ENCODE assay signal across 8 cellular contexts in the genomic region with DNA sequence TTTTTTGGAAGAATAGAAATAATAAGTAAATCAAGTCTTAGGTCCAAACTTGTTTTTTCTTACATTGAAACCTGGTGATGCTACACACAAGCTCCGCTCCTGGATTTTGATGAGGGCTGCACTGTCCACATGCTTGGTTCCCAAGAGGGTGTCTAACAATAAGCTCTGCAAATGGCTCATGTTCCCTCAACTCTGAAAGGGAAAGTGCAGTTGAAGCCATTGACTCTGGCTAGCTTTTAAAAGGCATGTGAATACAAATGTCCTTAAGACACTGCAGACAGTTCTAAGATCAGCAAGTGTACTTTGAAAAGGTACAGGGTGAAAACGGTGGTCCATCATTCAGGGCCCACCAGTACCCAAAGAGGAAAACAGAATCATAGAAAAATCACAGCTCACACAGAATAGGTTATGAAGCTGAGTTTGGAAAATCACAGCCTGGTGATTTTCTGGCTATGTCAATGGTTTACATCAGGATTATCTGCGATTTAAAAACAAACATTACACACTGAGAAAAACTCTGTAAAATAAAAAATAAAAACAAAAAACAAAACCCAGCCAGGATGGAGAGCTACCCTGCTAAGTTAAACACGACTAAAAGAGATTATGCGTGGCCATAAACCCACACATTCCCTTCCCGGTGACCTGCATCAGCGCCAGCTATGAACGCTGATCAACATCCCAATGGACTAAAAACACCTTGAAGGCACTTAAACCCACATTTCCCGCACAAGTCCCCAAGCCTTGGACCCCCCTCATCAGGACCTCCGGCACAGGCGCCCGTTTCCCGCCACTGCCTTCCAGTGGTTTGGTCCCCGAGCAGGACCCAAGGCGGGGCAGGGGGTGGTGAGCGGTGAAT. TPM values are rescaled to one million over a fixed set of nuclear protein-coding genes. Genes with fewer than 3 reads are reported as not detected.
DNase-seq lines count a peak whose midpoint lies in the region; ATAC-seq, FAIRE-seq and TF ChIP-seq lines count a peak whose summit lies in the region.

No MANE protein-coding gene starts in this region.

- H3K4me1 ChIP-seq in BLaER1 (peaks cover 31% of the 10 kb centered on the region), HUES48 (ENCODE audit: control insufficient read depth, insufficient read depth, low read length) (peaks cover 7% of the 10 kb centered on the region), astrocyte (ENCODE audit: insufficient read depth, low read length) (peaks cover 11% of the 10 kb centered on the region), left lung (peaks cover 4 to 19% of the 10 kb centered on the region in 2 donors), thymus (ENCODE audit: control insufficient read depth, insufficient read depth, low read length) (peaks cover 4% of the 10 kb centered on the region)

- H3K4me2 ChIP-seq in BLaER1: peak overlapping the region; percentile 93
- H3K4me2 ChIP-seq in astrocyte (ENCODE audit: low read length): peak overlapping the region; percentile 99

- peaks cover 7% of the 10 kb centered on the region for H3K4me1 Mint-ChIP-seq in astrocyte (ENCODE audit: low read depth, unreplicated experiment)

- ATAC-seq in left lung (no peak), HG03196 (IDR thresholded peaks at IDR 0.05; ENCODE audit: unreplicated experiment) (no peak)

- H3K4me3 Mint-ChIP-seq in astrocyte (ENCODE audit: unreplicated experiment): peak overlapping the region; percentile 87

- no peak for DNase-seq in astrocyte (ENCODE audit: low read depth)
- no peak for DNase-seq in left lung
- DNase-seq in SW 1271 (lab: John Stamatoyannopoulos, UW): no peak
- no peak for DNase-seq in mucosa of gallbladder (ENCODE audit: low spot score)

- H3K27ac ChIP-seq in BLaER1 (peak overlapping the region; percentile 89), HUES48 (ENCODE audit: low read depth, low read length) (no peak overlapping the region), astrocyte (ENCODE audit: low read depth, low read length) (peak overlapping the region; percentile 86), left lung (peak overlapping the region; percentile 87 to 93), thymus (ENCODE audit: low read depth) (peak overlapping the region; percentile 81)

- H3K9ac ChIP-seq in BLaER1 (peak overlapping the region; percentile 91), HUES48 (ENCODE audit: low read depth, low read length) (peak overlapping the region; percentile 64), astrocyte (ENCODE audit: low read length) (peak overlapping the region; percentile 93)

- H4K20me1 ChIP-seq in BLaER1 (no peaks in the 10 kb centered on the region), astrocyte (ENCODE audit: insufficient read depth, low read length) (no peaks in the 10 kb centered on the region)

- H3K27me3 Mint-ChIP-seq in astrocyte (ENCODE audit: low read depth, unreplicated experiment): no peaks in the 10 kb centered on the region

- no peak for FAIRE-seq in astrocyte (lab: Jason Lieb, UNC)

- H3K9me3 ChIP-seq in BLaER1 (no peaks in the 10 kb centered on the region), HUES48 (ENCODE audit: control insufficient read depth, insufficient read depth, low read length) (no peaks in the 10 kb centered on the region), astrocyte (ENCODE audit: insufficient read depth, low read depth, low read length) (no peaks in the 10 kb centered on the region), left lung (no peaks in the 10 kb centered on the region), thymus (ENCODE audit: control insufficient read depth) (no peaks in the 10 kb centered on the region)

- H3K79me2 ChIP-seq in astrocyte (ENCODE audit: insufficient read depth, low read length): peaks cover 5% of the 10 kb centered on the region

- intact Hi-C loops in left lung (cut with DNase I): no loop called here

- no peak for TF ChIP-seq CTCF in astrocyte (IDR thresholded peaks at IDR 0.05; ENCODE audit: insufficient read depth, low read depth, low read length)
- no peak for TF ChIP-seq CTCF in left lung (IDR thresholded peaks at IDR 0.05)

- H3K27ac Mint-ChIP-seq in astrocyte (ENCODE audit: unreplicated experiment): peak overlapping the region; percentile 66

- H3K36me3 ChIP-seq in BLaER1 (no peaks in the 10 kb centered on the region), HUES48 (ENCODE audit: control insufficient read depth, insufficient read depth, low read length) (no peaks in the 10 kb centered on the region), astrocyte (ENCODE audit: insufficient read depth, low read length) (no peaks in the 10 kb centered on the region), left lung (no peaks in the 10 kb centered on the region), thymus (ENCODE audit: control insufficient read depth, insufficient read depth) (no peaks in the 10 kb centered on the region)

- peak overlapping the region; percentile 98 for H2AFZ ChIP-seq in astrocyte (ENCODE audit: low read depth, low read length)

- no peaks in the 10 kb centered on the region for H3K9me3 Mint-ChIP-seq in astrocyte (ENCODE audit: unreplicated experiment)

- H3K27me3 ChIP-seq in BLaER1 (no peaks in the 10 kb centered on the region), HUES48 (ENCODE audit: control insufficient read depth, insufficient read depth, low read length) (peaks cover 8% of the 10 kb centered on the region), astrocyte (ENCODE audit: insufficient read depth, low read length) (no peaks in the 10 kb centered on the region), left lung (no peaks in the 10 kb centered on the region), thymus (ENCODE audit: control insufficient read depth, insufficient read depth) (no peaks in the 10 kb centered on the region)

- 10% methylated on average over 16 of the region's 16 CpGs for WGBS in thymus

- H3K4me3 ChIP-seq in BLaER1 (peak overlapping the region; percentile 82), HUES48 (ENCODE audit: low read depth, low read length) (peak overlapping the region; percentile 69), astrocyte (ENCODE audit: insufficient read depth, low read depth, low read length) (peak overlapping the region; percentile 82), left lung (peak overlapping the region; percentile 58 to 61), thymus (ENCODE audit: low read length) (peak overlapping the region; percentile 64)

- H3K36me3 Mint-ChIP-seq in astrocyte (ENCODE audit: low read depth, unreplicated experiment): peaks cover 2% of the 10 kb centered on the region

RNA-seq across cellular contexts. Expression of a gene that starts 0.6 kb away (rescaled TPM):
- 0.48 and 0.64 TPM in 2 replicates for total RNA-seq in astrocyte
- total RNA-seq in left lung: 1 to 10 TPM in 1 of 2 donors, under 1 TPM in 1; 0.29 to 1.3 TPM
- 1.3 TPM for polyA plus RNA-seq in thymus
- 0.35 TPM for total RNA-seq in mucosa of gallbladder

RNA-seq across cellular contexts. Expression of a gene that starts 0.7 kb away (rescaled TPM):
- total RNA-seq in astrocyte: 9.7 and 10.4 TPM in 2 replicates
- 10 to 100 TPM; 18.2 to 20.5 TPM for total RNA-seq in left lung
- 31.5 TPM for polyA plus RNA-seq in thymus
- total RNA-seq in mucosa of gallbladder: 23.2 TPM

RNA-seq across cellular contexts. Expression of a gene that starts 38.0 kb away (rescaled TPM):
- 83.6 and 93.2 TPM in 2 replicates for total RNA-seq in astrocyte
- total RNA-seq in left lung: 100 to 1,000 TPM in 1 of 2 donors, 10 to 100 TPM in 1; 56.8 to 123 TPM
- 31.3 TPM for polyA plus RNA-seq in thymus
- 35.2 TPM for total RNA-seq in mucosa of gallbladder

RNA-seq across cellular contexts. Expression of a gene that starts 46.5 kb away (rescaled TPM):
- total RNA-seq in astrocyte: 105 and 106 TPM in 2 replicates
- total RNA-seq in left lung: 10 to 100 TPM; 69.0 to 70.0 TPM
- 163 TPM for polyA plus RNA-seq in thymus
- total RNA-seq in mucosa of gallbladder: 69.5 TPM

RNA-seq across cellular contexts. Expression of a gene that starts 52.3 kb away (rescaled TPM):
- not detected in 2 replicates for total RNA-seq in astrocyte
- total RNA-seq in left lung: 1 to 10 TPM in 1 of 2 donors, under 1 TPM in 1; 0.41 to 3.4 TPM
- 0.96 TPM for polyA plus RNA-seq in thymus
- total RNA-seq in mucosa of gallbladder: 1.0 TPM
